In the genomic region with DNA sequence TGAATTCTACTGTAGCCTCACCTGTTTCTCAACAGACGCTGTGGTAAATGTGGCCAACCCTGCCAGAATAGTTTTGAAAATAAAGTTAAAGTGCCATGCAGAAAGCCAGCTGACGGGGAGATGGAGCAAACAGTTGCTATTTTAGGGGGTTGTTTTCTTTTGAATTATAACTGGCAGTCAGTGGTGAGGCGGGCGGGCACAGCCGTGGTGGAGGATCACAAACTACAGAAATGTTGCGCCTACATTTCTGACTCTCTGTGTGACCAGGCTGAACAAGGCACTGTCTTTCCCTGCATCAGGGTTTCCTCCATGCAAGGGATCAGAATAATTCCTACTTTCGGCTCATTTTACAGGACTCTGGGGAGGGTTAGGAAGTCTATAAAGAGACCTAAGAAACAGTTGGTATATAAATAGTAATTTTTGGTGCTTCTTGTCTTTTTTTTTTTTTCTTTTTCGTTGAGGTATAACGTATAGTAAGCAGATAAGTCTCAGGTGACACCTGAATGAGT, we compare ENCODE assay signal across 12 cellular contexts. TPM values are rescaled to one million over a fixed set of nuclear protein-coding genes. Genes with fewer than 3 reads are reported as not detected.
DNase-seq lines count a peak whose midpoint lies in the region; ATAC-seq and TF ChIP-seq lines count a peak whose summit lies in the region.
"Had no signal": no experiment of that assay in that cellular context is flagged by ENCODE, and none has a peak within 500 bp of the region (broad histone marks: within the 10 kb centered on the region; RNA-seq: fewer than 3 reads in every experiment).

No MANE protein-coding gene starts in this region.

- H3K9ac ChIP-seq in BLaER1 treated with 17β-estradiol and CSF1 and Interleukin-3, amounts not matched to agents 10 nM and 100 nM = peak overlapping the region in 8 of 11 experiments; percentile 2 to 57 (median 18); a peak in 11 of 22 replicates
- no peak overlapping the region for H3K9ac ChIP-seq in rectal smooth muscle tissue (ENCODE audit: low read length)

- H3K4me3 ChIP-seq in BLaER1 treated with 17β-estradiol and CSF1 and Interleukin-3, amounts not matched to agents 10 nM and 100 nM = no peak overlapping the region
- H3K4me3 ChIP-seq in PC-9 (no peak overlapping the region), heart right ventricle (no peak overlapping the region), rectal smooth muscle tissue (ENCODE audit: low read length) (no peak overlapping the region)
- H3K4me3 ChIP-seq: tibial nerve had no signal

- TF ChIP-seq CTCF in PC-9 (conservative IDR thresholded peaks at IDR 0.05) = no peak
- no peak for TF ChIP-seq CTCF in heart right ventricle (IDR thresholded peaks at IDR 0.05)

- H3F3A ChIP-seq in PC-9 (ENCODE audit: insufficient read depth, low read depth) = peaks cover 37% of the 10 kb centered on the region

- peaks cover 91 to 100% (median 100%) of the 10 kb centered on the region in 11 experiments for H4K20me1 ChIP-seq in BLaER1 treated with 17β-estradiol and CSF1 and Interleukin-3, amounts not matched to agents 10 nM and 100 nM
- peaks cover 94% of the 10 kb centered on the region for H4K20me1 ChIP-seq in PC-9 (ENCODE audit: insufficient read depth)

- 46 to 50% methylated on average over 9 of the region's 9 CpGs for WGBS in heart right ventricle, 2 donors

- no peaks in the 10 kb centered on the region for H3K9me3 ChIP-seq in BLaER1 treated with 17β-estradiol and CSF1 and Interleukin-3, amounts not matched to agents 10 nM and 100 nM (replicated peaks in 1 of 11)
- H3K9me3 ChIP-seq in PC-9 (ENCODE audit: insufficient read depth, low read depth) (no peaks in the 10 kb centered on the region), heart right ventricle (no peaks in the 10 kb centered on the region)
- H3K9me3 ChIP-seq: tibial nerve had no signal

- H3K27ac ChIP-seq in BLaER1 treated with 17β-estradiol and CSF1 and Interleukin-3, amounts not matched to agents 10 nM and 100 nM = peak overlapping the region in 7 of 11 experiments; percentile 2 to 56 (median 31); a peak in 10 of 22 replicates
- H3K27ac ChIP-seq in PC-9 = 0 out of 2 replicates have a peak overlapping the region, but pooled peaks have one; percentile 0
- peak overlapping the region in 6 of 10 donors; percentile 2 to 51 (median 41) for H3K27ac ChIP-seq in heart right ventricle
- H3K27ac ChIP-seq in rectal smooth muscle tissue (ENCODE audit: low read depth, low read length) = peak overlapping the region; percentile 50

- POLR2A ChIA-PET in PC-9 (lab: Charles Lee; ENCODE audit: unreplicated experiment) = no interaction called here

- H3K4me2 ChIP-seq in BLaER1 treated with 17β-estradiol and CSF1 and Interleukin-3, amounts not matched to agents 10 nM and 100 nM = peak overlapping the region; percentile 47 to 80 (median 68)
- no peak overlapping the region for H3K4me2 ChIP-seq in PC-9

- no peaks in the 10 kb centered on the region for H3K9me2 ChIP-seq in PC-9 (ENCODE audit: insufficient read depth)

- H3K27me3 ChIP-seq in BLaER1 treated with 17β-estradiol and CSF1 and Interleukin-3, amounts not matched to agents 10 nM and 100 nM = no peaks in the 10 kb centered on the region
- H3K27me3 ChIP-seq in PC-9 (ENCODE audit: insufficient read depth, low read depth) (no peaks in the 10 kb centered on the region), heart right ventricle (no peaks in the 10 kb centered on the region), rectal smooth muscle tissue (ENCODE audit: control insufficient read depth, insufficient read depth, low read length) (no peaks in the 10 kb centered on the region)
- H3K27me3 ChIP-seq: tibial nerve had no signal

- H3K36me3 ChIP-seq in BLaER1 treated with 17β-estradiol and CSF1 and Interleukin-3, amounts not matched to agents 10 nM and 100 nM = peaks cover 21 to 49% (median 33%) of the 10 kb centered on the region in 11 experiments
- H3K36me3 ChIP-seq in PC-9 (ENCODE audit: low read depth) = peaks cover 9% of the 10 kb centered on the region
- peaks cover 0 to 18% (median 0%) of the 10 kb centered on the region in 9 donors for H3K36me3 ChIP-seq in heart right ventricle
- H3K36me3 ChIP-seq in rectal smooth muscle tissue (ENCODE audit: control insufficient read depth, insufficient read depth, low read length) = no peaks in the 10 kb centered on the region

- peaks cover 100% of the 10 kb centered on the region for H3K79me2 ChIP-seq in PC-9 (ENCODE audit: low read depth)

- CTCF ChIA-PET in PC-9 (lab: Charles Lee) = no interaction called here

- intact Hi-C loops in PC-9 (cut with micrococcal nuclease; ENCODE audit: unreplicated experiment) (no loop called here), heart right ventricle (cut with DNase I) (no loop called here)

- ATAC-seq in heart right ventricle = peak in 3 of 8 donors; percentile 12 to 56 (median 17)
- no peak for ATAC-seq in GM18519 (IDR thresholded peaks at IDR 0.05; ENCODE audit: low FRiP score, unreplicated experiment)
- no peak for ATAC-seq in GM19463 (IDR thresholded peaks at IDR 0.05; ENCODE audit: unreplicated experiment)
- ATAC-seq: SK-N-SH treated with all-trans-retinoic acid at 6 μM for 48 hours had no signal

- in situ Hi-C loops in G401 (cut with HindIII; ENCODE audit: low sequenced_read_pairs) = no loop called here

- no TSS peak for BruUV-seq in PC-9 (replicated peaks; lab: Mats Ljungman, UMichigan)

- no peak for DNase-seq in PC-9
- DNase-seq in heart right ventricle = no peak
- no peak for DNase-seq in NK-92 (lab: John Stamatoyannopoulos, UW; ENCODE audit: unreplicated experiment)
- no peak for DNase-seq in G401 (ENCODE audit: low spot score)
- DNase-seq: activated CD4-positive, alpha-beta T cell treated with anti-CD3 and anti-CD28 coated beads, Interleukin-2, amount 10 ng/mL, durations not matched to agents 7 days and 5 days; NCI-H69 had no signal

- H3K4me1 ChIP-seq in BLaER1 treated with 17β-estradiol and CSF1 and Interleukin-3, amounts not matched to agents 10 nM and 100 nM = peaks cover 43 to 81% (median 49%) of the 10 kb centered on the region in 10 experiments
- H3K4me1 ChIP-seq in PC-9 (replicated peaks; ENCODE audit: insufficient read depth) = peaks cover 17% of the 10 kb centered on the region
- peaks cover 26 to 100% (median 94%) of the 10 kb centered on the region in 9 donors for H3K4me1 ChIP-seq in heart right ventricle
- peaks cover 51% of the 10 kb centered on the region for H3K4me1 ChIP-seq in rectal smooth muscle tissue (ENCODE audit: control insufficient read depth, insufficient read depth, low read length)

- H2AFZ ChIP-seq in PC-9 = no peak overlapping the region

RNA-seq across cellular contexts. Expression of a gene that starts 17.2 kb away (rescaled TPM):
- total RNA-seq in PC-9 (2021) (176 and 180 TPM in 2 replicates), heart right ventricle (100 to 1,000 TPM in 6 of 10 donors, 10 to 100 TPM in 4; 88.3 to 137 (median 103) TPM)
- 100 to 1,000 TPM in 1 of 2 donors, 10 to 100 TPM in 1; 87.5 to 246 TPM for polyA plus RNA-seq in heart right ventricle
- 71.3 and 87.4 TPM in 2 replicates for total RNA-seq in G401 (2014; rRNA removed; shearing (Covaris generic))

Comparison
In these comparisons a context has a peak if more than half of its experiments do, and no peak if none do; other contexts are left out.
1. H3K27ac ChIP-seq: peak in every context shown above with its lines; median percentile 50 in rectal smooth muscle tissue; 41 in heart right ventricle; 31 in BLaER1 treated with 17β-estradiol and CSF1 and Interleukin-3, amounts not matched to agents 10 nM and 100 nM; 0 in PC-9.